Comparison of ENCODE assay signal across 2 cellular contexts in the genomic region with DNA sequence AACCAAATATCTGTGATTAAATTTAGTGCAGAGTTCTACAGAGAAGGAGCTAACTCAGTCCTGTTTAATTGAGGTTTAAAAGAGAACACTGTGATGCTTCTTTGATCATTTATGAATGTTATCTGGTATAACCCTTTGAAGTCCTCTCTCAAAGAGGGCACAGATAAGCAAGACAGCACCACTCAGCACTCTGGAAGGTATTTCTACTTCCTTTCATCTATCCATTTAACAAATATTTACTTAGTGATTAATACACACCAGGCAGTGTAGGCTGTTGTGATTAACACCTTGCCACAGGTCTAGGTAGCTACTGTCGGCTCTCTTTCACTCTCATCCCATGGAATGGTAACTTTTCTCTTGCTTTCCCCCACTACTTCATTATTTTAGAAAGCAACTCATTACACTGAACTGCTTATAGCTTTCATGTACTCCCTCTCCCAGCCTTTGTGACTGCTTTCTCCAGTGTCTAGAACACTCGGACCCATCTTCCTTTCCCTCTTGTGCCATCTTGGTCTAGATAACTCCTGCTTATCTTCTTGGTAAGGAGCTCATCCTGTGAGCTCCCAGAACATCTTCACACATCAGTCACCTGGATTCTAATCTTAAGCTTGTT.
TF ChIP-seq lines count a peak whose summit lies in the region.

No MANE protein-coding gene starts in this region.

TF ChIP-seq in WTC11, 78 proteins besides CTCF, POLR2A, EP300 and RAD21:
- no peak for TF ChIP-seq ZNF671 (CRISPR knock-in tag; IDR thresholded peaks at IDR 0.05)
- no peak for TF ChIP-seq SP1 (CRISPR knock-in tag; conservative IDR thresholded peaks at IDR 0.05)
- TF ChIP-seq GABPB1 (CRISPR knock-in tag; IDR thresholded peaks at IDR 0.05): peak; percentile 42; the same call in 1 of the 2 replicates
- no peak for TF ChIP-seq GTF2I (CRISPR knock-in tag; conservative IDR thresholded peaks at IDR 0.05)
- no peak for TF ChIP-seq ZNF416 (CRISPR knock-in tag; IDR thresholded peaks at IDR 0.05)
- no peak for TF ChIP-seq E2F5 (CRISPR knock-in tag; IDR thresholded peaks at IDR 0.05)

TF ChIP-seq in HepG2, 621 proteins besides CTCF, POLR2A, EP300 and RAD21 (continues in another document):
- TF ChIP-seq MTF2 (CRISPR knock-in tag; IDR thresholded peaks at IDR 0.05; ENCODE audit: borderline replicate concordance): no peak
- TF ChIP-seq ATF5 (CRISPR knock-in tag; IDR thresholded peaks at IDR 0.05; ENCODE audit: low read depth): no peak
- no peak for TF ChIP-seq E2F2 (CRISPR knock-in tag; IDR thresholded peaks at IDR 0.05; ENCODE audit: borderline replicate concordance)
- TF ChIP-seq BHLHE40 (IDR thresholded peaks at IDR 0.05; ENCODE audit: low read length): peak; percentile 64; the same call in 1 of the 2 replicates
- TF ChIP-seq BORCS8-MEF2B (CRISPR knock-in tag; IDR thresholded peaks at IDR 0.05): no peak
- peak; percentile 67; the same call in 1 of the 2 replicates for TF ChIP-seq IKZF5 (CRISPR knock-in tag; IDR thresholded peaks at IDR 0.05)
- TF ChIP-seq ZNF136 (CRISPR knock-in tag; IDR thresholded peaks at IDR 0.05; ENCODE audit: low read depth): no peak
- TF ChIP-seq ZBTB3 (CRISPR knock-in tag; IDR thresholded peaks at IDR 0.05; ENCODE audit: borderline replicate concordance, low read depth): no peak
- TF ChIP-seq ZFX (CRISPR knock-in tag; IDR thresholded peaks at IDR 0.05; ENCODE audit: low read depth): no peak
- no peak for TF ChIP-seq ZNF766 (CRISPR knock-in tag; IDR thresholded peaks at IDR 0.05; ENCODE audit: borderline replicate concordance)
- TF ChIP-seq NONO (IDR thresholded peaks at IDR 0.05): no peak
- TF ChIP-seq NONO (CRISPR knock-in tag; conservative IDR thresholded peaks at IDR 0.05): peak; percentile 50; the same call in 1 of the 2 replicates
- no peak for TF ChIP-seq ZNF160 (CRISPR knock-in tag; IDR thresholded peaks at IDR 0.05)
- TF ChIP-seq PREB (CRISPR knock-in tag; IDR thresholded peaks at IDR 0.05): no peak
- no peak for TF ChIP-seq KLF6 (CRISPR knock-in tag; IDR thresholded peaks at IDR 0.05)
- TF ChIP-seq ZBED4 (CRISPR knock-in tag; IDR thresholded peaks at IDR 0.05; ENCODE audit: borderline replicate concordance): no peak
- no peak for TF ChIP-seq ZNF569 (CRISPR knock-in tag; IDR thresholded peaks at IDR 0.05; ENCODE audit: borderline replicate concordance)
- TF ChIP-seq, protein P1, sequence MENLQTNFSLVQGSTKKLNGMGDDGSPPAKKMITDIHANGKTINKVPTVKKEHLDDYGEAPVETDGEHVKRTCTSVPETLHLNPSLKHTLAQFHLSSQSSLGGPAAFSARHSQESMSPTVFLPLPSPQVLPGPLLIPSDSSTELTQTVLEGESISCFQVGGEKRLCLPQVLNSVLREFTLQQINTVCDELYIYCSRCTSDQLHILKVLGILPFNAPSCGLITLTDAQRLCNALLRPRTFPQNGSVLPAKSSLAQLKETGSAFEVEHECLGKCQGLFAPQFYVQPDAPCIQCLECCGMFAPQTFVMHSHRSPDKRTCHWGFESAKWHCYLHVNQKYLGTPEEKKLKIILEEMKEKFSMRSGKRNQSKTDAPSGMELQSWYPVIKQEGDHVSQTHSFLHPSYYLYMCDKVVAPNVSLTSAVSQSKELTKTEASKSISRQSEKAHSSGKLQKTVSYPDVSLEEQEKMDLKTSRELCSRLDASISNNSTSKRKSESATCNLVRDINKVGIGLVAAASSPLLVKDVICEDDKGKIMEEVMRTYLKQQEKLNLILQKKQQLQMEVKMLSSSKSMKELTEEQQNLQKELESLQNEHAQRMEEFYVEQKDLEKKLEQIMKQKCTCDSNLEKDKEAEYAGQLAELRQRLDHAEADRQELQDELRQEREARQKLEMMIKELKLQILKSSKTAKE (CRISPR knock-in tag; IDR thresholded peaks at IDR 0.05; ENCODE audit: borderline replicate concordance): peak; percentile 64; the same call in 1 of the 2 replicates
- no peak for TF ChIP-seq ZNF232 (CRISPR knock-in tag; IDR thresholded peaks at IDR 0.05; ENCODE audit: borderline replicate concordance)
- TF ChIP-seq MZF1 (CRISPR knock-in tag; IDR thresholded peaks at IDR 0.05; ENCODE audit: borderline replicate concordance): no peak
- TF ChIP-seq TEF (CRISPR knock-in tag; IDR thresholded peaks at IDR 0.05): no peak
- 0 out of 2 replicates have a peak, but pooled peaks have one; percentile 47 for TF ChIP-seq ZNF205 (CRISPR knock-in tag; IDR thresholded peaks at IDR 0.05)
- TF ChIP-seq ZNF75D (CRISPR knock-in tag; IDR thresholded peaks at IDR 0.05; ENCODE audit: borderline replicate concordance): no peak
- no peak for TF ChIP-seq MTA3 (CRISPR knock-in tag; IDR thresholded peaks at IDR 0.05)
- TF ChIP-seq ARNT (IDR thresholded peaks at IDR 0.05): no peak
- no peak for TF ChIP-seq ZNF605 (CRISPR knock-in tag; IDR thresholded peaks at IDR 0.05)
- TF ChIP-seq, protein P2, sequence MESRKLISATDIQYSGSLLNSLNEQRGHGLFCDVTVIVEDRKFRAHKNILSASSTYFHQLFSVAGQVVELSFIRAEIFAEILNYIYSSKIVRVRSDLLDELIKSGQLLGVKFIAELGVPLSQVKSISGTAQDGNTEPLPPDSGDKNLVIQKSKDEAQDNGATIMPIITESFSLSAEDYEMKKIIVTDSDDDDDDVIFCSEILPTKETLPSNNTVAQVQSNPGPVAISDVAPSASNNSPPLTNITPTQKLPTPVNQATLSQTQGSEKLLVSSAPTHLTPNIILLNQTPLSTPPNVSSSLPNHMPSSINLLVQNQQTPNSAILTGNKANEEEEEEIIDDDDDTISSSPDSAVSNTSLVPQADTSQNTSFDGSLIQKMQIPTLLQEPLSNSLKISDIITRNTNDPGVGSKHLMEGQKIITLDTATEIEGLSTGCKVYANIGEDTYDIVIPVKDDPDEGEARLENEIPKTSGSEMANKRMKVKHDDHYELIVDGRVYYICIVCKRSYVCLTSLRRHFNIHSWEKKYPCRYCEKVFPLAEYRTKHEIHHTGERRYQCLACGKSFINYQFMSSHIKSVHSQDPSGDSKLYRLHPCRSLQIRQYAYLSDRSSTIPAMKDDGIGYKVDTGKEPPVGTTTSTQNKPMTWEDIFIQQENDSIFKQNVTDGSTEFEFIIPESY (CRISPR knock-in tag; IDR thresholded peaks at IDR 0.05): peak; percentile 66; the same call in 1 of the 2 replicates
- TF ChIP-seq ZSCAN20 (CRISPR knock-in tag; IDR thresholded peaks at IDR 0.05; ENCODE audit: borderline replicate concordance): no peak
- no peak for TF ChIP-seq ARHGAP35 (CRISPR knock-in tag; IDR thresholded peaks at IDR 0.05; ENCODE audit: borderline replicate concordance)
- no peak for TF ChIP-seq TEAD2 (CRISPR knock-in tag; IDR thresholded peaks at IDR 0.05)
- peak; percentile 58; the same call in 1 of the 2 replicates for TF ChIP-seq ZNF264 (CRISPR knock-in tag; IDR thresholded peaks at IDR 0.05)
- TF ChIP-seq, protein P3, sequence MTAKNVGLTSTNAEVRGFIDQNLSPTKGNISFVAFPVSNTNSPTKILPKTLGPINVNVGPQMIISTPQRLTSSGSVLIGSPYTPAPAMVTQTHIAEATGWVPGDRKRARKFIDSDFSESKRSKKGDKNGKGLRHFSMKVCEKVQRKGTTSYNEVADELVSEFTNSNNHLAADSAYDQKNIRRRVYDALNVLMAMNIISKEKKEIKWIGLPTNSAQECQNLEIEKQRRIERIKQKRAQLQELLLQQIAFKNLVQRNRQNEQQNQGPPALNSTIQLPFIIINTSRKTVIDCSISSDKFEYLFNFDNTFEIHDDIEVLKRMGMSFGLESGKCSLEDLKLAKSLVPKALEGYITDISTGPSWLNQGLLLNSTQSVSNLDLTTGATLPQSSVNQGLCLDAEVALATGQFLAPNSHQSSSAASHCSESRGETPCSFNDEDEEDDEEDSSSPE (CRISPR knock-in tag; IDR thresholded peaks at IDR 0.05): no peak
- TF ChIP-seq MIER2 (CRISPR knock-in tag; IDR thresholded peaks at IDR 0.05): no peak
- no peak for TF ChIP-seq ZNF276 (CRISPR knock-in tag; IDR thresholded peaks at IDR 0.05; ENCODE audit: low read depth)
- TF ChIP-seq, protein P4, sequence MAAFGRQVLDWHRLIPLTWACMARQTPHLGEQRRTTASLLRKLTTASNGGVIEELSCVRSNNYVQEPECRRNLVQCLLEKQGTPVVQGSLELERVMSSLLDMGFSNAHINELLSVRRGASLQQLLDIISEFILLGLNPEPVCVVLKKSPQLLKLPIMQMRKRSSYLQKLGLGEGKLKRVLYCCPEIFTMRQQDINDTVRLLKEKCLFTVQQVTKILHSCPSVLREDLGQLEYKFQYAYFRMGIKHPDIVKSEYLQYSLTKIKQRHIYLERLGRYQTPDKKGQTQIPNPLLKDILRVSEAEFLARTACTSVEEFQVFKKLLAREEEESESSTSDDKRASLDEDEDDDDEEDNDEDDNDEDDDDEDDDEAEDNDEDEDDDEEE (CRISPR knock-in tag; IDR thresholded peaks at IDR 0.05): no peak
- peak; percentile 94 for TF ChIP-seq MBD4 (IDR thresholded peaks at IDR 0.05; ENCODE audit: borderline replicate concordance, low read length)
- TF ChIP-seq ZNF773 (CRISPR knock-in tag; IDR thresholded peaks at IDR 0.05; ENCODE audit: borderline replicate concordance): no peak
- TF ChIP-seq, protein P5, sequence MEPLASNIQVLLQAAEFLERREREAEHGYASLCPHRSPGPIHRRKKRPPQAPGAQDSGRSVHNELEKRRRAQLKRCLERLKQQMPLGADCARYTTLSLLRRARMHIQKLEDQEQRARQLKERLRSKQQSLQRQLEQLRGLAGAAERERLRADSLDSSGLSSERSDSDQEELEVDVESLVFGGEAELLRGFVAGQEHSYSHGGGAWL (CRISPR knock-in tag; IDR thresholded peaks at IDR 0.05): no peak
- no peak; the same call in 1 of the 2 replicates for TF ChIP-seq TSC22D2 (CRISPR knock-in tag; IDR thresholded peaks at IDR 0.05; ENCODE audit: borderline replicate concordance)
